24 cellular contexts compared by ENCODE assay signal in the genomic region with DNA sequence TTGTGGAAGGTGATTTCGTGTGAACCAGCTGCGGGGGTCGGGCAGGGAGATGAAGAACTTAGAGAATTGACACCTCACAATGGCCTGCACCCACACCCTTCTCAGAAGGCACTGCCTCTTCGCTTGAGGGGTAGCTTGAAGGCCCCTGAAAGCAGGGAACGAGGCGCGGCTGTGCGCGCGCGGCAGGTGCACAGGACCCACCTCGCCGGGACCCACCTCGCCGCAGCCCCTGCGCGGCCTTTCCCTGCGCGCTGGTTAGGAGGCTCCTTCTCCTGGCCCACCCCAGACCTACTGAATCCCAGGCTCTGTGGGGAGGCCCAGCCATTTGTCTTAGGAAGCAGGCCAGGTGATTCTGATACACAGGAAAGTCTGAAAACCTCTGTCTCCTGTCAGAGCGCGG. TPM values are rescaled to one million over a fixed set of nuclear protein-coding genes. Genes with fewer than 3 reads are reported as not detected.
DNase-seq lines count a peak whose midpoint lies in the region; ATAC-seq, FAIRE-seq and TF ChIP-seq lines count a peak whose summit lies in the region.
"Had no signal": no experiment of that assay in that cellular context is flagged by ENCODE, and none has a peak within 500 bp of the region (broad histone marks: within the 10 kb centered on the region; RNA-seq: fewer than 3 reads in every experiment).

No MANE protein-coding gene starts in this region.

- no peak overlapping the region for H3K4me3 ChIP-seq in BLaER1 treated with 17β-estradiol and CSF1 and Interleukin-3, amounts not matched to agents 10 nM and 100 nM
- H3K4me3 ChIP-seq in GM23338 (no peak overlapping the region), H1 (ENCODE audit: extremely low read depth in 1 of 4, insufficient read depth in 2 of 4, low read depth in 3 of 4, low read length in 4 of 4) (no peak overlapping the region), neuronal stem cell (ENCODE audit: low read length in 2 of 2) (no peak overlapping the region), A673 (ENCODE audit: low read depth, low read length, poor library complexity, severe bottlenecking) (no peak overlapping the region)

- H3K27me3 Mint-ChIP-seq in GM23338 (ENCODE audit: insufficient read depth, low read depth, poor library complexity): no peaks in the 10 kb centered on the region

- H4K91ac ChIP-seq in H1 (replicated peaks; ENCODE audit: insufficient read length, low read length): no peak overlapping the region
- no peak overlapping the region for H4K91ac ChIP-seq in neuronal stem cell (ENCODE audit: low read depth, low read length, poor library complexity)

- no peak overlapping the region for H2BK20ac ChIP-seq in H1 (ENCODE audit: low read length)

- H2AFZ ChIP-seq in GM23338 (peak overlapping the region; percentile 80), H1 (ENCODE audit: low read length) (peak overlapping the region; percentile 78; the same call in 1 of the 2 replicates), neuronal stem cell (ENCODE audit: low read length) (no peak overlapping the region)

- no peak overlapping the region for H3K56ac ChIP-seq in H1 (replicated peaks; ENCODE audit: insufficient read length, low read depth, low read length)

- peaks cover 0 to 6% (median 4%) of the 10 kb centered on the region in 11 experiments; a peak in 11 of 22 replicates for H3K9me3 ChIP-seq in BLaER1 treated with 17β-estradiol and CSF1 and Interleukin-3, amounts not matched to agents 10 nM and 100 nM (replicated peaks in 1 of 11)
- H3K9me3 ChIP-seq in H1 (ENCODE audit: insufficient read depth in 2 of 2, low read depth in 1 of 2, low read length in 1 of 2): no peaks in the 10 kb centered on the region
- H3K9me3 ChIP-seq in neuronal stem cell (replicated peaks in 1 of 2; ENCODE audit: control insufficient read depth in 2 of 2, insufficient read depth in 1 of 2, low read depth in 1 of 2, low read length in 2 of 2): no peaks in the 10 kb centered on the region
- H3K9me3 ChIP-seq in A673 (ENCODE audit: low read depth, low read length, poor library complexity, severe bottlenecking): peaks cover 11% of the 10 kb centered on the region
- H3K9me3 ChIP-seq: Caco-2 had no signal

- H3K79me1 ChIP-seq in H1 (ENCODE audit: low read depth, low read length) (no peaks in the 10 kb centered on the region), neuronal stem cell (ENCODE audit: low read depth, low read length) (no peaks in the 10 kb centered on the region)

- CTCF ChIA-PET in H1 (lab: Charles Lee; ENCODE audit: partially characterized antibody) (interaction anchor here (1.4 kb wide), 1 partner anchor 126 kb away, joined by 5 read pairs; no protein-coding TSS in a partner anchor), A673 (lab: Charles Lee) (no interaction called here)

- POLR2A ChIA-PET in H1 (lab: Charles Lee; ENCODE audit: partially characterized antibody): no interaction called here
- POLR2A ChIA-PET in A673 (lab: Charles Lee; ENCODE audit: low non-redundant PET): no interaction called here

- H2BK120ac ChIP-seq in H1 (replicated peaks; ENCODE audit: low read depth, low read length) (no peak overlapping the region), neuronal stem cell (ENCODE audit: low read depth, low read length) (no peak overlapping the region)

- no TSS peak for BruUV-seq in A673 (replicated peaks; lab: Mats Ljungman, UMichigan)

- H3K4me1 ChIP-seq in BLaER1 treated with 17β-estradiol and CSF1 and Interleukin-3, amounts not matched to agents 10 nM and 100 nM: peaks cover 8 to 18% (median 13%) of the 10 kb centered on the region in 10 experiments; a peak in 15 of 20 replicates
- H3K4me1 ChIP-seq in GM23338 (ENCODE audit: insufficient read depth) (no peaks in the 10 kb centered on the region), H1 (replicated peaks in 1 of 4; ENCODE audit: control insufficient read depth in 3 of 4, insufficient read depth in 4 of 4, low read length in 3 of 4) (no peaks in the 10 kb centered on the region), neuronal stem cell (ENCODE audit: control insufficient read depth in 2 of 2, insufficient read depth in 1 of 2, low read depth in 1 of 2, low read length in 2 of 2) (no peaks in the 10 kb centered on the region), A673 (ENCODE audit: insufficient read depth, low read length, poor library complexity, severe bottlenecking) (no peaks in the 10 kb centered on the region)
- H3K4me1 ChIP-seq: Caco-2 had no signal

- H2AK5ac ChIP-seq in H1 (ENCODE audit: low read depth, low read length) (no peak overlapping the region), neuronal stem cell (ENCODE audit: low read depth, low read length) (no peak overlapping the region)

- no peak for TF ChIP-seq EP300 in H1 (IDR thresholded peaks at IDR 0.05; ENCODE audit: borderline replicate concordance in 1 of 2, low read depth in 2 of 2, low read length in 2 of 2)

- no peak overlapping the region for H3K4me3 Mint-ChIP-seq in GM23338
- H3K4me3 Mint-ChIP-seq: B cell; CD14-positive monocyte; CD4-positive, CD25-positive, alpha-beta regulatory T cell; CD8-positive, alpha-beta T cell had no signal

- no peaks in the 10 kb centered on the region for H3K9me2 ChIP-seq in GM23338 (ENCODE audit: insufficient read depth)

- no peaks in the 10 kb centered on the region for H3F3A ChIP-seq in GM23338 (replicated peaks; ENCODE audit: low read depth)

- H3K79me2 ChIP-seq in GM23338 (replicated peaks; ENCODE audit: insufficient read depth) (no peaks in the 10 kb centered on the region), H1 (ENCODE audit: control insufficient read depth in 1 of 2, insufficient read depth in 2 of 2, low read length in 2 of 2) (no peaks in the 10 kb centered on the region)

- H3K36me3 ChIP-seq in BLaER1 treated with 17β-estradiol and CSF1 and Interleukin-3, amounts not matched to agents 10 nM and 100 nM: no peaks in the 10 kb centered on the region
- H3K36me3 ChIP-seq in GM23338 (ENCODE audit: insufficient read depth): no peaks in the 10 kb centered on the region
- no peaks in the 10 kb centered on the region for H3K36me3 ChIP-seq in H1 (ENCODE audit: control insufficient read depth in 2 of 4, insufficient read depth in 4 of 4, low read length in 3 of 4)
- no peaks in the 10 kb centered on the region for H3K36me3 ChIP-seq in neuronal stem cell (replicated peaks in 1 of 2; ENCODE audit: control insufficient read depth in 2 of 2, insufficient read depth in 2 of 2, low read length in 2 of 2)
- H3K36me3 ChIP-seq in A673 (ENCODE audit: insufficient read depth, low read length, poor library complexity, severe bottlenecking): no peaks in the 10 kb centered on the region

- TF ChIP-seq CTCF in GM23338 (conservative IDR thresholded peaks at IDR 0.05; ENCODE audit: low read depth in 2 of 2) (no peak), H1 (IDR thresholded peaks at IDR 0.05; ENCODE audit: control extremely low read depth in 1 of 3, insufficient read depth in 1 of 3, low read depth in 1 of 3, low read length in 3 of 3) (no peak), A673 (conservative IDR thresholded peaks at IDR 0.05; ENCODE audit: low read depth, low read length) (no peak)

- H3K18ac ChIP-seq in H1 (ENCODE audit: extremely low read depth, low read length) (0 out of 2 replicates have a peak overlapping the region, but pooled peaks have one; percentile 27), neuronal stem cell (ENCODE audit: low read length) (no peak overlapping the region)

- peaks cover 4% of the 10 kb centered on the region; the same call in 2 of the 3 replicates for H3K4me1 Mint-ChIP-seq in GM23338
- H3K4me1 Mint-ChIP-seq: B cell; CD4-positive, CD25-positive, alpha-beta regulatory T cell had no signal

- H2BK5ac ChIP-seq in H1 (ENCODE audit: low read depth, low read length) (no peak overlapping the region), neuronal stem cell (ENCODE audit: low read length) (no peak overlapping the region)

- H4K20me1 ChIP-seq in BLaER1 treated with 17β-estradiol and CSF1 and Interleukin-3, amounts not matched to agents 10 nM and 100 nM: no peaks in the 10 kb centered on the region
- H4K20me1 ChIP-seq in GM23338 (replicated peaks; ENCODE audit: insufficient read depth): no peaks in the 10 kb centered on the region
- no peaks in the 10 kb centered on the region for H4K20me1 ChIP-seq in H1 (replicated peaks in 1 of 2; ENCODE audit: control insufficient read depth in 1 of 2, insufficient read depth in 2 of 2, low read length in 2 of 2)

- intact Hi-C loops in A673 (cut with micrococcal nuclease; ENCODE audit: unreplicated experiment): no loop called here

- H3K23me2 ChIP-seq in H1 (ENCODE audit: low read depth, low read length): no peaks in the 10 kb centered on the region

- DNase-seq in GM23338 (ENCODE audit: low spot score) (no peak), H1 (ENCODE audit: low read depth in 1 of 2, low spot score in 2 of 2) (no peak), neuronal stem cell (ENCODE audit: low spot score) (no peak), A673 (ENCODE audit: low spot score) (no peak)
- DNase-seq in effector CD8-positive, alpha-beta T cell (lab: John Stamatoyannopoulos, UW): no peak
- DNase-seq: 8988T; AML-193; C1 segment of cervical spinal cord; Caco-2; Calu3; CD4-positive, CD25-positive, alpha-beta regulatory T cell; CD8-positive, alpha-beta T cell; DMS79 treated with DMSO at 0.1 percent for 48 hours; GF-D8 had no signal

- no peak overlapping the region for H3K14ac ChIP-seq in H1 (ENCODE audit: insufficient read length)
- no peak overlapping the region for H3K14ac ChIP-seq in neuronal stem cell (ENCODE audit: low read length)

- WGBS in H1 (ENCODE audit: extremely low coverage in 1 of 2, insufficient coverage in 1 of 2, insufficient read length in 1 of 2, insufficient replicate concordance in 2 of 2, low coverage in 1 of 2, low lambda C conversion rate in 2 of 2, missing lambda C conversion rate in 1 of 2), 2 experiments: 85% methylated on average over 19 of the region's 21 CpGs; no CpG with 5 or more reads in 1 of the 2 experiments
- WGBS in neuronal stem cell (ENCODE audit: extremely low coverage in 2 of 2, insufficient read length in 2 of 2, insufficient replicate concordance in 1 of 2), 2 donors: no CpG with 5 or more reads among the region's 21 CpGs

- no peak overlapping the region for H3K23ac ChIP-seq in H1 (ENCODE audit: insufficient read length)
- no peak overlapping the region for H3K23ac ChIP-seq in neuronal stem cell (ENCODE audit: low read depth, low read length, poor library complexity)

- H2BK15ac ChIP-seq in H1 (ENCODE audit: low read length): no peak overlapping the region
- no peak overlapping the region for H2BK15ac ChIP-seq in neuronal stem cell (ENCODE audit: low read length)

- H2BK12ac ChIP-seq in H1 (ENCODE audit: low read depth, low read length) (no peak overlapping the region), neuronal stem cell (ENCODE audit: low read length) (no peak overlapping the region)

- H3K9me3 Mint-ChIP-seq in GM23338: peaks cover 2% of the 10 kb centered on the region; the same call in 1 of the 3 replicates
- H3K9me3 Mint-ChIP-seq: CD8-positive, alpha-beta T cell had no signal

- no peak for FAIRE-seq in H1 (lab: Jason Lieb, UNC)
- FAIRE-seq: A204.1, D721Med, G401.6, GM12891, GM19239 had no signal

- no peak for TF ChIP-seq POLR2A in H1 (IDR thresholded peaks at IDR 0.05; ENCODE audit: control extremely low read depth in 1 of 2, low read depth in 2 of 2, low read length in 2 of 2)

- H4K5ac ChIP-seq in H1 (ENCODE audit: insufficient read length, low read depth, low read length): no peak overlapping the region

- H4K8ac ChIP-seq in H1 (ENCODE audit: extremely low read depth, insufficient read depth, low read length) (0 out of 2 replicates have a peak overlapping the region, but pooled peaks have one; percentile 57), neuronal stem cell (ENCODE audit: low read depth, low read length) (no peak overlapping the region)

- no peaks in the 10 kb centered on the region for H3K36me3 Mint-ChIP-seq in GM23338 (ENCODE audit: low read depth)
- H3K36me3 Mint-ChIP-seq: CD14-positive monocyte; CD4-positive, CD25-positive, alpha-beta regulatory T cell; CD8-positive, alpha-beta T cell had no signal

- H3K4me2 ChIP-seq in BLaER1 treated with 17β-estradiol and CSF1 and Interleukin-3, amounts not matched to agents 10 nM and 100 nM: peak overlapping the region in 6 of 11 experiments; percentile 28 to 56 (median 49); a peak in 8 of 22 replicates
- H3K4me2 ChIP-seq in GM23338: no peak overlapping the region
- H3K4me2 ChIP-seq in H1 (ENCODE audit: insufficient read depth in 1 of 2, low read depth in 2 of 2, low read length in 2 of 2): no peak overlapping the region
- no peak overlapping the region for H3K4me2 ChIP-seq in neuronal stem cell (ENCODE audit: insufficient read depth, low read length, poor library complexity, severe bottlenecking)

- 0 out of 22 replicates have a peak, but pooled peaks cover 0 to 4% (median 0%) of the 10 kb centered on the region in 11 experiments for H3K27me3 ChIP-seq in BLaER1 treated with 17β-estradiol and CSF1 and Interleukin-3, amounts not matched to agents 10 nM and 100 nM
- H3K27me3 ChIP-seq in GM23338 (ENCODE audit: insufficient read depth): no peaks in the 10 kb centered on the region
- H3K27me3 ChIP-seq in H1 (replicated peaks in 1 of 4; ENCODE audit: control insufficient read depth in 3 of 4, extremely low read depth in 1 of 4, insufficient read depth in 3 of 4, low read length in 3 of 4): no peaks in the 10 kb centered on the region; a peak in 1 of 7 replicates
- peaks cover 0 to 3% (median 0%) of the 10 kb centered on the region in 3 experiments for H3K27me3 ChIP-seq in neuronal stem cell (ENCODE audit: control insufficient read depth in 3 of 3, insufficient read depth in 3 of 3, low read depth in 1 of 3, low read length in 3 of 3)
- no peaks in the 10 kb centered on the region for H3K27me3 ChIP-seq in A673 (replicated peaks; ENCODE audit: insufficient read depth, low read depth, low read length, poor library complexity)

- H3K27ac ChIP-seq in BLaER1 treated with 17β-estradiol and CSF1 and Interleukin-3, amounts not matched to agents 10 nM and 100 nM: no peak overlapping the region
- H3K27ac ChIP-seq in GM23338 (ENCODE audit: low read depth): no peak overlapping the region
- no peak overlapping the region for H3K27ac ChIP-seq in H1 (ENCODE audit: low read depth, low read length)
- H3K27ac ChIP-seq in neuronal stem cell (replicated peaks; ENCODE audit: low read length): no peak overlapping the region
- no peak overlapping the region for H3K27ac ChIP-seq in A673 (ENCODE audit: low read depth, low read length, poor library complexity, severe bottlenecking)

- H3K27ac Mint-ChIP-seq in GM23338: no peak overlapping the region
- H3K27ac Mint-ChIP-seq: B cell; CD4-positive, CD25-positive, alpha-beta regulatory T cell; CD8-positive, alpha-beta T cell had no signal

- no peak for ATAC-seq in GM23338
- no peak for ATAC-seq in HG03025 (IDR thresholded peaks at IDR 0.05; ENCODE audit: low FRiP score, unreplicated experiment)
- no peak for ATAC-seq in GM19324 (IDR thresholded peaks at IDR 0.05; ENCODE audit: low FRiP score, unreplicated experiment)
- ATAC-seq: CD8-positive, alpha-beta T cell had no signal

- TF ChIP-seq RAD21 in H1 (IDR thresholded peaks at IDR 0.05 in 1 of 2, conservative IDR thresholded peaks at IDR 0.05 in 1 of 2; ENCODE audit: low read depth in 2 of 2, low read length in 2 of 2): no peak

- H3K9ac ChIP-seq in BLaER1 treated with 17β-estradiol and CSF1 and Interleukin-3, amounts not matched to agents 10 nM and 100 nM: no peak overlapping the region
- H3K9ac ChIP-seq in H1 (replicated peaks in 1 of 4; ENCODE audit: extremely low read depth in 1 of 4, low read depth in 3 of 4, low read length in 3 of 4) (no peak overlapping the region), neuronal stem cell (ENCODE audit: low read depth, low read length, poor library complexity) (no peak overlapping the region)

- H3K4ac ChIP-seq in H1 (replicated peaks; ENCODE audit: insufficient read length, low read depth, low read length) (no peak overlapping the region), neuronal stem cell (ENCODE audit: low read length) (peak overlapping the region; percentile 30)

RNA-seq across cellular contexts. Expression of a gene that starts 46.2 kb away (rescaled TPM):
- total RNA-seq in GM23338 (2014; rRNA removed; shearing (Covaris generic)): 0.97 and 5.6 TPM in 2 replicates
- polyA plus RNA-seq in GM23338 (2016; fragmentation: Nextera tagmentation; extraction: Ambion mirVana) (0.36 and 0.66 TPM in 2 replicates), H1 (2011; rRNA removed) (1.4 and 2.0 TPM in 2 replicates)
- 2.8 and 3.4 TPM in 2 replicates for total RNA-seq in H1 (2021; fragmentation: NEBNext Ultra II Directional; extraction: Animal tissue kit (Norgen Biotek cat#: 25700))
- 1.5 TPM for polyA plus RNA-seq in H1 (2011; cell fraction: cytosol; rRNA removed)
- polyA plus RNA-seq in H1 (2011; cell fraction: nucleus; rRNA removed): 2.8 TPM
- 2.0 to 2.7 TPM (median 2.5 TPM) in 4 replicates for polyA plus RNA-seq in H1 (2012, experiment 1 of 2)
- polyA plus RNA-seq in H1 (2012, experiment 2 of 2): 1.3 TPM
- 1.7 TPM for polyA plus RNA-seq in H1 (2013, experiment 1 of 2)
- 1.8 TPM for polyA plus RNA-seq in H1 (2013, experiment 2 of 2)
- 4.0 and 4.1 TPM in 2 replicates for polyA minus RNA-seq in H1 (2011; rRNA and poly(A)+ RNA removed)
- 2.3 TPM for polyA minus RNA-seq in H1 (2011; cell fraction: cytosol; rRNA and poly(A)+ RNA removed)
- 3.2 TPM for polyA minus RNA-seq in H1 (2011; cell fraction: nucleus; rRNA and poly(A)+ RNA removed)
- 0.68 TPM for polyA plus RNA-seq in neuronal stem cell (2013, experiment 1 of 2)
- 0.68 TPM for polyA plus RNA-seq in neuronal stem cell (2013, experiment 2 of 2)
- not detected in 2 replicates for total RNA-seq in A673 (2021)
- total RNA-seq: Caco-2 had no signal

Comparison
In these comparisons a context has a peak if more than half of its experiments do, and no peak if none do; other contexts are left out.
1. H3K4me2 ChIP-seq: peak in BLaER1 treated with 17β-estradiol and CSF1 and Interleukin-3, amounts not matched to agents 10 nM and 100 nM (6 of 11); none in GM23338 (single experiment), H1 (0 of 2) and neuronal stem cell (single experiment).